8 cellular contexts compared by ENCODE assay signal in the genomic region with DNA sequence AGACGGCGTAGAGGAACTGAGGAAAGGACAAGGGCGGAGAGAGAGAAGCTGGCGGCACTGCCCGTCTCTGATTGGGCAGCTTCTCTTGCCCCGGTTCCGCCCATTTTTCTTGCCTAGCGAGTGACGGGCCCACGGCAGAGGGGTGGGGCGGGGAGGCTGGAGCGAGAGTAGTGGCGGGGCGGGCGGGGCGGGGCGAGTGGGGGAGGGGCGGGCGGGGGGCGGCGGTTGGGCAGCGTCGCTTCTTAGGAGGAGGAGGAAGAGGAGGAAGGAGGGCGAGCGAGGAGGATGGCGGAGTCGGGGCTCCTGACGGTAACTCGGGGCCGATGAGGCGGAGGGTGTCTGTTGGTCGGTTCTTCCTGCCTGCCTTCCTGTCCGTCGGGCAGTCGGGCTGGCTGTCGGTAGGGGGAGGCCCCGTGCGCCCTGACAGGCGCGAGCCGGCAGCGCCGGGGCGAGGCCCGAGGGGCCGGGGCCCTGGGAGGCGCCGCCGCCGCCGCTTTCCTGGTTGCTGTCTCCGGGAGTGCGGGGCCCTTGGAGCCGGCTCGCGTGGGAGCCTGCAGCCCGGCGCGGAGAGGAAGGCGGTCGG. TPM values are rescaled to one million over a fixed set of nuclear protein-coding genes. Genes with fewer than 3 reads are reported as not detected.
A peak's percentile ranks its signal among the peaks of the same experiment; 100 is the strongest.
DNase-seq lines count a peak whose midpoint lies in the region; ATAC-seq lines count a peak whose summit lies in the region.

A gene (plus strand): TSS at position 256 of the 583 bp plus-strand sequence. CDS start 44,755 bp downstream, outside the sequence.

- H3K4me1 Mint-ChIP-seq in activated CD4-positive, alpha-beta memory T cell treated with anti-CD3 and anti-CD28 coated beads, Interleukin-2, amount 10 ng/mL, durations not matched to agents 7 days and 5 days, result peaks cover 45% of the 10 kb centered on the region

- DNase-seq in DMS53 (lab: John Stamatoyannopoulos, UW), result peak; percentile 93
- peak; percentile 77 for DNase-seq in KG1 (lab: John Stamatoyannopoulos, UW)
- DNase-seq in activated CD4-positive, alpha-beta memory T cell treated with anti-CD3 and anti-CD28 coated beads, Interleukin-2, amount 10 ng/mL, durations not matched to agents 7 days and 5 days, result peak; percentile 99
- DNase-seq in effector CD8-positive, alpha-beta T cell (lab: John Stamatoyannopoulos, UW), result peak; percentile 96
- DNase-seq in mucosa of gallbladder (ENCODE audit: low spot score), result peak; percentile 99
- DNase-seq in stimulated activated CD8-positive, alpha-beta memory T cell treated with anti-CD3 and anti-CD28 coated beads, Interleukin-7, amount 100 ng/mL, for 48 hours (ENCODE audit: extremely low read depth in 1 of 2, low read depth in 1 of 2), result peak; percentile 96 to 99
- no peak for DNase-seq in NCI-H82 (lab: John Stamatoyannopoulos, UW)

- peak; percentile 4 for ATAC-seq in GM21447 (IDR thresholded peaks at IDR 0.05; ENCODE audit: unreplicated experiment)

- POLR2A ChIA-PET in activated CD4-positive, alpha-beta memory T cell treated with anti-CD3 and anti-CD28 coated beads, Interleukin-2, amount 10 ng/mL, durations not matched to agents 7 days and 5 days (lab: Charles Lee), result interaction anchor here (0.6 to 3.5 kb wide), 28 partner anchors 9 to 1528 kb away, joined by 3 to 41 read pairs (median 5); a partner anchor contains a TSS

- no peaks in the 10 kb centered on the region for H3K9me3 Mint-ChIP-seq in activated CD4-positive, alpha-beta memory T cell treated with anti-CD3 and anti-CD28 coated beads, Interleukin-2, amount 10 ng/mL, durations not matched to agents 7 days and 5 days

- peak within 1 kb of the TSS; percentile 97 for H3K27ac Mint-ChIP-seq in activated CD4-positive, alpha-beta memory T cell treated with anti-CD3 and anti-CD28 coated beads, Interleukin-2, amount 10 ng/mL, durations not matched to agents 7 days and 5 days

- H3K36me3 Mint-ChIP-seq in activated CD4-positive, alpha-beta memory T cell treated with anti-CD3 and anti-CD28 coated beads, Interleukin-2, amount 10 ng/mL, durations not matched to agents 7 days and 5 days (ENCODE audit: low read depth), result peaks cover 7% of the 10 kb centered on the region

- H3K27me3 Mint-ChIP-seq in activated CD4-positive, alpha-beta memory T cell treated with anti-CD3 and anti-CD28 coated beads, Interleukin-2, amount 10 ng/mL, durations not matched to agents 7 days and 5 days, result no peaks in the 10 kb centered on the region

- CTCF ChIA-PET in activated CD4-positive, alpha-beta memory T cell treated with anti-CD3 and anti-CD28 coated beads, Interleukin-2, amount 10 ng/mL, durations not matched to agents 7 days and 5 days (lab: Charles Lee), result interaction anchor here (0.6 to 3.5 kb wide), 11 partner anchors 8 to 361 kb away, joined by 3 to 14 read pairs (median 5); a partner anchor contains a TSS

- peak within 1 kb of the TSS; percentile 90 for H3K4me3 Mint-ChIP-seq in activated CD4-positive, alpha-beta memory T cell treated with anti-CD3 and anti-CD28 coated beads, Interleukin-2, amount 10 ng/mL, durations not matched to agents 7 days and 5 days

RNA-seq across cellular contexts. Expression of the gene that starts here (rescaled TPM):
- 10 to 100 TPM; 43.2 to 45.6 TPM for total RNA-seq in activated CD4-positive, alpha-beta memory T cell treated with anti-CD3 and anti-CD28 coated beads, Interleukin-2, amount 10 ng/mL, durations not matched to agents 7 days and 5 days
- total RNA-seq in mucosa of gallbladder, result 75.1 TPM
